In the genomic region with DNA sequence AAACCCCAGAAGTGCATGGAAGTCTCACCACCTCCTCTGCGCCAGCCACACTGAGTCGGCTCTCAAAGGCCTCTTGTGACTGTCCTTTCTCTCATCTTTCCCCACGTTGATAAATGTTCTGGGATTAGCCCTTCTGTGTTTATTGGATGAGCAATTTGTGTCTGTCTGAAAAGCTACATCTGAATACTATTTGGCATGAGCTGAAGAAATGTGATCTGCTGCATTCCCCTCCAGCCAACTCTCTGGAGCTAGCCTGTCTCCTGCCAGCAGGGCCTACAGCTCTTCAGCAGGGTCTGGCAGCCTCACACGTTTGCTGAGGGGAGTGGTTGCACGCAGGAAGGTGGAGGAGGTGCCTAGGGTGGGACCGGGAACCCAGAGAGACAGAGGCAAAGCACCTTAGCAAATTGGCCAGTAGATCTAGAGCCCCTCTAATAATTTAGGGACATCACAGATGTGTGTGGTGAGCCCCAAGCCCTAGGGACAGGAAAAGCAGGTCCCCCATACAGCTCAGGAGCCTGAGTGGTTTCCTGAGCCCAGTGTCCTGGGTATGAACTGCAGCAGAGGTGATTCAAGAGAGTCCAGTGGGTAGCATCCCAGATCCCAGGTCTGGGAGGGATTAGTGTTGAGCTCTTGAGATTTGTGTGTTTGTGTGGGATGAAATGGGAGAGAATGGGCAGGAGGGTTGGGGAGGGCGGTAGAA, we compare ENCODE assay signal across 9 cellular contexts. TPM values are rescaled to one million over a fixed set of nuclear protein-coding genes. Genes with fewer than 3 reads are reported as not detected.
DNase-seq lines count a peak whose midpoint lies in the region; ATAC-seq and TF ChIP-seq lines count a peak whose summit lies in the region.
"Had no signal": no experiment of that assay in that cellular context is flagged by ENCODE, and none has a peak within 500 bp of the region (broad histone marks: within the 10 kb centered on the region; RNA-seq: fewer than 3 reads in every experiment).

No MANE protein-coding gene starts in this region.

- H3K4me3 ChIP-seq in WERI-Rb-1 (ENCODE audit: low read depth, low read length): no peak overlapping the region
- H3K4me3 ChIP-seq in skin epidermis: no peak overlapping the region

- H3K27ac ChIP-seq in WERI-Rb-1 (no peak overlapping the region), skin epidermis (peak overlapping the region in 15 of 21 experiments; percentile 8 to 76 (median 59))

- H3K27me3 ChIP-seq in WERI-Rb-1 (ENCODE audit: insufficient read depth, low read depth, severe bottlenecking): no peaks in the 10 kb centered on the region

- DNase-seq in GM04504 (ENCODE audit: low read depth) (peak; percentile 81), WERI-Rb-1 (peak; percentile 24), left cardiac atrium (peak; percentile 67), activated gamma-delta T cell (lab: John Stamatoyannopoulos, UW) (no peak), DMS153 (lab: John Stamatoyannopoulos, UW) (no peak), retina (no peak), NCI-H1930 (lab: John Stamatoyannopoulos, UW) (no peak)
- DNase-seq: activated CD4-positive, alpha-beta T cell treated with anti-CD3 and anti-CD28 coated beads, Interleukin-2, amount 50 U/mL, for 1 hour had no signal

- no peaks in the 10 kb centered on the region for H3K36me3 ChIP-seq in WERI-Rb-1

- intact Hi-C loops in left cardiac atrium (cut with DNase I): no loop called here

- TF ChIP-seq CTCF in WERI-Rb-1 (IDR thresholded peaks at IDR 0.05; ENCODE audit: low read depth, low read length): no peak

- H3K9me3 ChIP-seq in WERI-Rb-1 (ENCODE audit: severe bottlenecking): no peaks in the 10 kb centered on the region

- peak; percentile 87 to 91 for ATAC-seq in left cardiac atrium

RNA-seq across cellular contexts. Expression of gene B4GALT1, which starts 20.5 kb away (rescaled TPM):
- total RNA-seq in left cardiac atrium: 100 to 1,000 TPM in 1 of 2 donors, 10 to 100 TPM in 1; 49.5 to 107 TPM

RNA-seq across cellular contexts. Expression of gene SPINK4, which starts 52.3 kb away (rescaled TPM):
- not detected for total RNA-seq in left cardiac atrium

Comparison
In these comparisons a context has a peak if more than half of its experiments do, and no peak if none do; other contexts are left out.
1. DNase-seq: peak in GM04504 (single experiment), WERI-Rb-1 (single experiment) and left cardiac atrium (single experiment); none in activated gamma-delta T cell (single experiment), DMS153 (single experiment), retina (single experiment) and NCI-H1930 (0 of 2).